Comparison of ENCODE assay signal across 1 cellular context in genomic region chr11:67464411-67465189, GRCh38.
A peak's percentile ranks its signal among the peaks of the same experiment; 100 is the strongest.
TF ChIP-seq lines count a peak whose summit lies in the region.

No MANE protein-coding gene starts in this region.

TF ChIP-seq in liver, 16 proteins besides CTCF, POLR2A, EP300 and RAD21 (continued from another document):
- peak; percentile 46 for TF ChIP-seq REST (IDR thresholded peaks at IDR 0.05)
